In the genomic region with DNA sequence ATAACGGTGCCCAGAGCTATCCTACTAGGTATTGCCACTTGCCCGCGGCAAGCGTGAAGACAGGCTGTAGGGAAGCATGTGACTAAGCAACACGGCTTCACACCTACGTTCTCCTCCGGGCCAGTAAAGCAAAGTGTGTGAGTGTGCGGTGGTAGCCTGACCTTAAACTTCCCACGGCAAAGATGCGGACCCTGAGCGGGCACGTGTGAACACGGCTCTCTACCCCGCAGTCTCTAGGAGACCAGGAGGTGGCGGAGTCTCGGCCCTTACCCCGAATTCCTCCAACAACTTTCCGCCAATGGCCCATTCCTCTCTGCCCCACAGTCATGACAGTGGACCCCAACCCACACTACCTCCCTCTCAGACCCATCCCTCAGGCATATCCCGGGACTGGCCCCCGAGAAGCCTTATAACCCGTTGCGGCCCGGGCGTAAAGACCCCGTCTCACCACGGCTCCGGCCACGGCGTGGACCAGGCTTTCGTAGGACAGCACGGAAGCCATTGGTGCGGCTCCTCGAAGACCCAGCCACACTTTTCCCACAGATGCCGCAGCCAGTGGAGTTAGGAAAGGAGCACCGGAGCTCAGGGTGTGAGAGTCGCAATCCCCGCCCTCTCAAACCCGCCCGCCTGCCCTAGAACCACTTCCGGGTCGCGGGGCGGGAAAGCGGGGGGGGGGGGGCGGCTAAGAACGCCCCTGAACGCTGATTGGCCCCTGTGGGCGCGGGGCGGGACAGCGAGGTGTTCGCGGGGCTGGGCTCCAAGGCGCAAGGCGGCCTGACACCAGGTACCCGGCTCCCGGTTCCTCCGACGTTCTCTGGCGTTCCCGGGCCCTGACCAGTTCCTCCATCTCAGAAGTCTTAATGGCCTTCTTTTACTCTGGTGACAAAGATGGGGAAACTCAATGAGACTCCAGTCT, we compare ENCODE assay signal across 8 cellular contexts. TPM values are rescaled to one million over a fixed set of nuclear protein-coding genes. Genes with fewer than 3 reads are reported as not detected.
A peak's percentile ranks its signal among the peaks of the same experiment; 100 is the strongest.
DNase-seq lines count a peak whose midpoint lies in the region; ATAC-seq and TF ChIP-seq lines count a peak whose summit lies in the region.

Gene SLC25A17 (minus strand): TSS at position 600 of the 916 bp plus-strand sequence. CDS start 98 bp downstream, at position 502.

- H3K9ac ChIP-seq in MM.1S (ENCODE audit: low read length) (peak within 1 kb of the TSS; percentile 71), neural progenitor cell (peak within 1 kb of the TSS; percentile 48), stomach smooth muscle (ENCODE audit: low read length in 2 of 2) (peak within 1 kb of the TSS; percentile 89 to 97)

- H3K27me3 ChIP-seq in GM23338 (ENCODE audit: insufficient read depth) = no peaks in the 10 kb centered on the region
- no peaks in the 10 kb centered on the region for H3K27me3 ChIP-seq in MM.1S (replicated peaks; ENCODE audit: insufficient read depth, low read length)
- no peaks in the 10 kb centered on the region for H3K27me3 ChIP-seq in neural progenitor cell
- H3K27me3 ChIP-seq in stomach smooth muscle (ENCODE audit: control insufficient read depth in 1 of 2, insufficient read depth in 2 of 2, low read length in 2 of 2) = no peaks in the 10 kb centered on the region

- peaks cover 47% of the 10 kb centered on the region for H3K79me2 ChIP-seq in GM23338 (replicated peaks; ENCODE audit: insufficient read depth)
- H3K79me2 ChIP-seq in MM.1S (ENCODE audit: low read length) = peaks cover 46% of the 10 kb centered on the region
- peaks cover 49% of the 10 kb centered on the region for H3K79me2 ChIP-seq in neural progenitor cell (ENCODE audit: low read depth)

- peak within 1 kb of the TSS; percentile 98 for H2AFZ ChIP-seq in GM23338
- H2AFZ ChIP-seq in MM.1S (ENCODE audit: low read length) = peak within 1 kb of the TSS; percentile 94
- peak within 1 kb of the TSS; percentile 89 for H2AFZ ChIP-seq in neural progenitor cell (replicated peaks)

- H3K27ac Mint-ChIP-seq in GM23338 = peak within 1 kb of the TSS; percentile 97
- H3K27ac Mint-ChIP-seq in neural progenitor cell = peak within 1 kb of the TSS; percentile 92

- H3K4me2 ChIP-seq in GM23338 (peak within 1 kb of the TSS; percentile 97), MM.1S (ENCODE audit: low read depth, low read length) (peak within 1 kb of the TSS; percentile 93), neural progenitor cell (peak within 1 kb of the TSS; percentile 78)

- peak within 1 kb of the TSS; percentile 97 for H3K4me3 Mint-ChIP-seq in GM23338
- peak within 1 kb of the TSS; percentile 97 for H3K4me3 Mint-ChIP-seq in neural progenitor cell

- peak; percentile 96 for ATAC-seq in GM23338

- H3K9me2 ChIP-seq in GM23338 (ENCODE audit: insufficient read depth) (no peaks in the 10 kb centered on the region), MM.1S (replicated peaks; ENCODE audit: insufficient read depth, low read length) (no peaks in the 10 kb centered on the region)

- H3K27me3 Mint-ChIP-seq in GM23338 (ENCODE audit: insufficient read depth, low read depth, poor library complexity) (peaks cover 2% of the 10 kb centered on the region), neural progenitor cell (ENCODE audit: insufficient read depth, low read depth) (no peaks in the 10 kb centered on the region)

- TF ChIP-seq CTCF in GM23338 (conservative IDR thresholded peaks at IDR 0.05; ENCODE audit: low read depth in 2 of 2) (peak; percentile 32 to 33; a peak in 3 of 4 replicates), MM.1S (IDR thresholded peaks at IDR 0.05; ENCODE audit: low read length) (peak; percentile 45), neural progenitor cell (IDR thresholded peaks at IDR 0.05) (peak; percentile 43)

- DNase-seq in DMS79 (lab: John Stamatoyannopoulos, UW) (peak; percentile 60), GM23338 (ENCODE audit: low spot score) (peak; percentile 97), MM.1S (peak; percentile 91), SHP77 treated with DMSO at 0.1 percent for 48 hours (lab: John Stamatoyannopoulos, UW) (peak; percentile 73), activated gamma-delta T cell (lab: John Stamatoyannopoulos, UW) (peak; percentile 81), foreskin melanocyte (peak; percentile 56), neural progenitor cell (ENCODE audit: low spot score) (peak; percentile 95)

- H3K9me3 ChIP-seq in MM.1S (replicated peaks; ENCODE audit: insufficient read depth, low read length) = no peaks in the 10 kb centered on the region
- no peaks in the 10 kb centered on the region for H3K9me3 ChIP-seq in neural progenitor cell (ENCODE audit: low read depth)
- no peaks in the 10 kb centered on the region for H3K9me3 ChIP-seq in stomach smooth muscle (ENCODE audit: control insufficient read depth in 2 of 2, low read length in 2 of 2)

- H3F3A ChIP-seq in GM23338 (replicated peaks; ENCODE audit: low read depth) (peaks cover 13% of the 10 kb centered on the region), MM.1S (ENCODE audit: insufficient read depth, low read length) (peaks cover 27% of the 10 kb centered on the region), neural progenitor cell (ENCODE audit: low read depth) (peaks cover 41% of the 10 kb centered on the region)

- no peaks in the 10 kb centered on the region for H3K9me3 Mint-ChIP-seq in GM23338
- no peaks in the 10 kb centered on the region for H3K9me3 Mint-ChIP-seq in neural progenitor cell

- H4K20me1 ChIP-seq in GM23338 (replicated peaks; ENCODE audit: insufficient read depth) (peaks cover 12% of the 10 kb centered on the region; the same call in 1 of the 2 replicates), MM.1S (ENCODE audit: insufficient read depth, low read length) (no peaks in the 10 kb centered on the region), neural progenitor cell (ENCODE audit: low read depth) (no peaks in the 10 kb centered on the region)

- H3K4me3 ChIP-seq in GM23338 (peak within 1 kb of the TSS; percentile 100), MM.1S (ENCODE audit: low read length) (peak within 1 kb of the TSS; percentile 98), neural progenitor cell (peak within 1 kb of the TSS; percentile 73), stomach smooth muscle (ENCODE audit: low read length in 2 of 2) (peak within 1 kb of the TSS; percentile 98 to 99)

- H3K27ac ChIP-seq in GM23338 (ENCODE audit: low read depth) (peak within 1 kb of the TSS; percentile 99), MM.1S (ENCODE audit: low read length) (peak within 1 kb of the TSS; percentile 66), neural progenitor cell (peak within 1 kb of the TSS; percentile 72), stomach smooth muscle (ENCODE audit: low read length) (peak within 1 kb of the TSS; percentile 55)

- H3K36me3 Mint-ChIP-seq in GM23338 (ENCODE audit: low read depth) = peaks cover 26% of the 10 kb centered on the region
- H3K36me3 Mint-ChIP-seq in neural progenitor cell = peaks cover 15% of the 10 kb centered on the region

- H3K36me3 ChIP-seq in GM23338 (ENCODE audit: insufficient read depth) (no peaks in the 10 kb centered on the region; the same call in 1 of the 2 replicates), MM.1S (replicated peaks; ENCODE audit: insufficient read depth, low read length) (no peaks in the 10 kb centered on the region), neural progenitor cell (no peaks in the 10 kb centered on the region), stomach smooth muscle (ENCODE audit: control insufficient read depth in 2 of 2, insufficient read depth in 2 of 2, low read length in 2 of 2) (peaks cover 2 to 3% of the 10 kb centered on the region in 2 donors)

- H3K4me1 Mint-ChIP-seq in GM23338 (peaks cover 24% of the 10 kb centered on the region), neural progenitor cell (peaks cover 27% of the 10 kb centered on the region)

- H3K4me1 ChIP-seq in GM23338 (ENCODE audit: insufficient read depth) (peaks cover 24% of the 10 kb centered on the region), MM.1S (ENCODE audit: low read length) (peaks cover 17% of the 10 kb centered on the region), neural progenitor cell (peaks cover 8% of the 10 kb centered on the region), stomach smooth muscle (ENCODE audit: control insufficient read depth, insufficient read depth, low read length) (peaks cover 5% of the 10 kb centered on the region)

RNA-seq across cellular contexts. Expression of gene SLC25A17, which starts in this region (rescaled TPM):
- 40.0 and 43.6 TPM in 2 replicates for total RNA-seq in GM23338 (2014; rRNA removed; shearing (Covaris generic))
- polyA plus RNA-seq in GM23338 (2016; fragmentation: Nextera tagmentation; extraction: Ambion mirVana) = 28.2 and 35.4 TPM in 2 replicates
- 27.1 and 31.7 TPM in 2 replicates for total RNA-seq in neural progenitor cell (ENCODE audit: low replicate concordance)

Comparison
In these comparisons a context has a peak if more than half of its experiments do, and no peak if none do; other contexts are left out.
1. Peak in every context shown above with its lines: DNase-seq, ATAC-seq, H3K4me3 ChIP-seq and H3K27ac ChIP-seq.